8 cellular contexts compared by ENCODE assay signal in the genomic region with DNA sequence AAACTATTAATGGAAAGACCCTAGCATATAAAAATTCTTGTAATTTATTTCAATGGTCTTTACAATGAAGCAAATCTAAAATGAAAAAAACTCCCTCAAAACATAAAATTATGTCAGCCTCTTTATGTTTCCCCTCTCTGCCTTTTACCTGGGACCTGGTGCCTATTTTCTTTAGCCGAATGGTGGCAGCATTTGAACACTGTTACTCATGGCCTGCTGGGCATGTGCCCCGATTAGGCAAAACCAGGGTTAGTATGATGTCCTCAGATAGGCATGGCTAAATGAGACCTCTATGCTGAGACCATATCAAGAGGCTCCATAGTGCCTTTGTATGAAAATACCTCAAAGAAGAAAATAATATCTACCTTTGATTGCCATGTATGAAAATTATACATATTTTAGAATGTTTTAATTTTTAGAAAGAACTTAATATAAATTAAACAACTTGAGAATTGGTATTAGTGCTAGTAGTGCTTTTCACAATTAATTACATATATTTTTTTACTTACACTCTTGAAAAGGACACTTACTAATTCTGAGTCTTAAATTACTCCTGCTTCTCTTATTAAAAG. TPM values are rescaled to one million over a fixed set of nuclear protein-coding genes. Genes with fewer than 3 reads are reported as not detected.
DNase-seq lines count a peak whose midpoint lies in the region; ATAC-seq, FAIRE-seq and TF ChIP-seq lines count a peak whose summit lies in the region.

No MANE protein-coding gene starts in this region.

- intact Hi-C loops in dorsolateral prefrontal cortex (cut with DNase I): no loop called here
- intact Hi-C loops in activated T-helper 2 cell treated with anti-CD3 and anti-CD28 coated beads, Interferon-gamma antibody, Interleukin-2, Interleukin-4, amounts not matched to agents 10 μg/mL and 5 μg/mL and 100 μg/mL, durations not matched to agents 14 hours and 24 hours and 36 hours (cut with micrococcal nuclease): loop anchor here (5.0 kb wide), 1 partner anchor 88 kb away; no protein-coding TSS in a partner anchor

- peaks cover 22% of the 10 kb centered on the region for H3K27me3 Mint-ChIP-seq in activated T-helper 2 cell treated with anti-CD3 and anti-CD28 coated beads, Interferon-gamma antibody, Interleukin-2, Interleukin-4, amounts not matched to agents 10 μg/mL and 5 μg/mL and 100 μg/mL, durations not matched to agents 14 hours and 24 hours and 36 hours (ENCODE audit: low read depth)

- peak; percentile 63 for ATAC-seq in HG03354 (IDR thresholded peaks at IDR 0.05; ENCODE audit: poor library complexity, severe bottlenecking, unreplicated experiment)
- ATAC-seq in stimulated activated effector memory CD8-positive, alpha-beta T cell treated with anti-CD3 and anti-CD28 coated beads, Interleukin-12 subunit alpha, Interleukin-12 subunit beta, amount 100 ng/mL, for 72 hours: peak; percentile 59

- no peaks in the 10 kb centered on the region for H3K9me3 Mint-ChIP-seq in stimulated activated effector memory CD8-positive, alpha-beta T cell treated with anti-CD3 and anti-CD28 coated beads, Interleukin-12 subunit alpha, Interleukin-12 subunit beta, amount 100 ng/mL, for 72 hours
- H3K9me3 Mint-ChIP-seq in activated T-helper 2 cell treated with anti-CD3 and anti-CD28 coated beads, Interferon-gamma antibody, Interleukin-2, Interleukin-4, amounts not matched to agents 10 μg/mL and 5 μg/mL and 100 μg/mL, durations not matched to agents 14 hours and 24 hours and 36 hours: no peaks in the 10 kb centered on the region

- peaks cover 0 to 10% (median 0%) of the 10 kb centered on the region in 45 donors for H3K27me3 ChIP-seq in dorsolateral prefrontal cortex

- DNase-seq in AG09319 (ENCODE audit: extremely low read depth, low read depth): no peak
- peak; percentile 77 for DNase-seq in NCI-H82 (lab: John Stamatoyannopoulos, UW)
- DNase-seq in dorsolateral prefrontal cortex: peak in 1 of 10 donors; percentile 10
- no peak for DNase-seq in stimulated activated effector memory CD8-positive, alpha-beta T cell treated with anti-CD3 and anti-CD28 coated beads, Interleukin-12 subunit alpha, Interleukin-12 subunit beta, amount 100 ng/mL, for 72 hours (ENCODE audit: low spot score in 2 of 2)
- no peak for DNase-seq in GM12891 (ENCODE audit: insufficient read length, low spot score)
- DNase-seq in activated T-helper 2 cell treated with anti-CD3 and anti-CD28 coated beads, Interferon-gamma antibody, Interleukin-2, Interleukin-4, amounts not matched to agents 10 μg/mL and 5 μg/mL and 100 μg/mL, durations not matched to agents 14 hours and 24 hours and 36 hours (ENCODE audit: low spot score): no peak

- H3K4me3 Mint-ChIP-seq in stimulated activated effector memory CD8-positive, alpha-beta T cell treated with anti-CD3 and anti-CD28 coated beads, Interleukin-12 subunit alpha, Interleukin-12 subunit beta, amount 100 ng/mL, for 72 hours: no peak overlapping the region
- no peak overlapping the region for H3K4me3 Mint-ChIP-seq in activated T-helper 2 cell treated with anti-CD3 and anti-CD28 coated beads, Interferon-gamma antibody, Interleukin-2, Interleukin-4, amounts not matched to agents 10 μg/mL and 5 μg/mL and 100 μg/mL, durations not matched to agents 14 hours and 24 hours and 36 hours (ENCODE audit: low read depth)

- no peaks in the 10 kb centered on the region for H3K4me1 Mint-ChIP-seq in stimulated activated effector memory CD8-positive, alpha-beta T cell treated with anti-CD3 and anti-CD28 coated beads, Interleukin-12 subunit alpha, Interleukin-12 subunit beta, amount 100 ng/mL, for 72 hours
- H3K4me1 Mint-ChIP-seq in activated T-helper 2 cell treated with anti-CD3 and anti-CD28 coated beads, Interferon-gamma antibody, Interleukin-2, Interleukin-4, amounts not matched to agents 10 μg/mL and 5 μg/mL and 100 μg/mL, durations not matched to agents 14 hours and 24 hours and 36 hours (ENCODE audit: low read depth): no peaks in the 10 kb centered on the region

- TF ChIP-seq CTCF in AG09319 (IDR thresholded peaks at IDR 0.05; ENCODE audit: low read depth, low read length): peak; percentile 44
- TF ChIP-seq CTCF in GM12872 (IDR thresholded peaks at IDR 0.05; ENCODE audit: insufficient read depth, low read depth, low read length): peak; percentile 44
- TF ChIP-seq CTCF in dorsolateral prefrontal cortex (IDR thresholded peaks at IDR 0.05 in 54 of 56, conservative IDR thresholded peaks at IDR 0.05 in 2 of 56; ENCODE audit: low read depth in 1 of 56, partially characterized antibody in 56 of 56): peak in 41 of 56 donors; percentile 8 to 57 (median 33)

- no peak overlapping the region for H3K27ac ChIP-seq in dorsolateral prefrontal cortex

- H3K27ac Mint-ChIP-seq in stimulated activated effector memory CD8-positive, alpha-beta T cell treated with anti-CD3 and anti-CD28 coated beads, Interleukin-12 subunit alpha, Interleukin-12 subunit beta, amount 100 ng/mL, for 72 hours: no peak overlapping the region
- H3K27ac Mint-ChIP-seq in activated T-helper 2 cell treated with anti-CD3 and anti-CD28 coated beads, Interferon-gamma antibody, Interleukin-2, Interleukin-4, amounts not matched to agents 10 μg/mL and 5 μg/mL and 100 μg/mL, durations not matched to agents 14 hours and 24 hours and 36 hours: no peak overlapping the region

- no peak for TF ChIP-seq POLR2A in GM12891 (IDR thresholded peaks at IDR 0.05; ENCODE audit: low read depth, low read length)

- H3K36me3 Mint-ChIP-seq in stimulated activated effector memory CD8-positive, alpha-beta T cell treated with anti-CD3 and anti-CD28 coated beads, Interleukin-12 subunit alpha, Interleukin-12 subunit beta, amount 100 ng/mL, for 72 hours: no peaks in the 10 kb centered on the region
- no peaks in the 10 kb centered on the region for H3K36me3 Mint-ChIP-seq in activated T-helper 2 cell treated with anti-CD3 and anti-CD28 coated beads, Interferon-gamma antibody, Interleukin-2, Interleukin-4, amounts not matched to agents 10 μg/mL and 5 μg/mL and 100 μg/mL, durations not matched to agents 14 hours and 24 hours and 36 hours (ENCODE audit: low read depth)

- no peak for FAIRE-seq in GM12891 (lab: Jason Lieb, UNC)

- H3K4me3 ChIP-seq in dorsolateral prefrontal cortex: no peak overlapping the region

TF ChIP-seq in GM12891, 5 proteins besides CTCF, POLR2A, EP300 and RAD21:
- TF ChIP-seq SPI1 (IDR thresholded peaks at IDR 0.05; ENCODE audit: low read depth, low read length) (no peak), POU2F2 (IDR thresholded peaks at IDR 0.05; ENCODE audit: low read depth, low read length) (no peak), PAX5 (IDR thresholded peaks at IDR 0.05; ENCODE audit: insufficient read depth, low read length, severe bottlenecking) (no peak), TAF1 (IDR thresholded peaks at IDR 0.05; ENCODE audit: low read depth, low read length) (no peak), POLR2AphosphoS5 (IDR thresholded peaks at IDR 0.05; ENCODE audit: low read depth, low read length) (no peak)

RNA-seq across cellular contexts. Expression of a gene that starts 22.5 kb away (rescaled TPM):
- 1 to 10 TPM in 4 of 120 experiments, under 1 TPM in 3, not detected in 113; 0.43 to 1.9 (median 1.3) TPM for total RNA-seq in dorsolateral prefrontal cortex
- polyA plus RNA-seq in GM12891 (2012; ENCODE audit: low read depth, missing spikeins): not detected
- not detected in 2 replicates for total RNA-seq in activated T-helper 2 cell treated with anti-CD3 and anti-CD28 coated beads, Interferon-gamma antibody, Interleukin-2, Interleukin-4, amounts not matched to agents 10 μg/mL and 5 μg/mL and 100 μg/mL, durations not matched to agents 14 hours and 24 hours and 36 hours
